26 cellular contexts compared by ENCODE assay signal in genomic region chr13:66415444-66415843, GRCh38.
DNase-seq lines count a peak whose midpoint lies in the region; ATAC-seq, FAIRE-seq and TF ChIP-seq lines count a peak whose summit lies in the region.
"Had no signal": no experiment of that assay in that cellular context is flagged by ENCODE, and none has a peak within 500 bp of the region (broad histone marks: within the 10 kb centered on the region; RNA-seq: fewer than 3 reads in every experiment).

No MANE protein-coding gene starts in this region.

- peak; percentile 47 for FAIRE-seq in A204.1 (lab: Jason Lieb, UNC)
- FAIRE-seq: A549, GM12892, GM19239, HepG2 had no signal

- no peak for ATAC-seq in activated CD8-positive, alpha-beta T cell treated with anti-CD3 and anti-CD28 coated beads, Interleukin-2, amount 10 ng/mL, durations not matched to agents 7 days and 5 days
- no peak for ATAC-seq in GM21390 (IDR thresholded peaks at IDR 0.05; ENCODE audit: unreplicated experiment)
- ATAC-seq: A549, HCT116, HepG2 had no signal

- no peaks in the 10 kb centered on the region for H3K36me3 ChIP-seq in adipocyte (ENCODE audit: control insufficient read depth, insufficient read depth, low read length, severe bottlenecking)
- H3K36me3 ChIP-seq in adrenal gland (replicated peaks in 1 of 2) = no peaks in the 10 kb centered on the region
- H3K36me3 ChIP-seq: SJSA1 had no signal

- H3K27me3 Mint-ChIP-seq in nephron (ENCODE audit: low read depth) = peaks cover 3% of the 10 kb centered on the region
- H3K27me3 Mint-ChIP-seq in activated CD8-positive, alpha-beta T cell treated with anti-CD3 and anti-CD28 coated beads, Interleukin-2, amount 10 ng/mL, durations not matched to agents 7 days and 5 days (ENCODE audit: low read depth) = no peaks in the 10 kb centered on the region
- H3K27me3 Mint-ChIP-seq: CD4-positive, alpha-beta memory T cell had no signal

- POLR2A ChIA-PET in activated CD8-positive, alpha-beta T cell treated with anti-CD3 and anti-CD28 coated beads, Interleukin-2, amount 10 ng/mL, durations not matched to agents 7 days and 5 days (lab: Charles Lee) = no interaction called here

- H3K4me3 Mint-ChIP-seq in nephron = no peak overlapping the region
- no peak overlapping the region for H3K4me3 Mint-ChIP-seq in activated CD8-positive, alpha-beta T cell treated with anti-CD3 and anti-CD28 coated beads, Interleukin-2, amount 10 ng/mL, durations not matched to agents 7 days and 5 days
- H3K4me3 Mint-ChIP-seq: CD4-positive, alpha-beta memory T cell had no signal

- H3K27me3 ChIP-seq in adipocyte (replicated peaks; ENCODE audit: control insufficient read depth, insufficient read depth, low read length) (no peaks in the 10 kb centered on the region), adrenal gland (no peaks in the 10 kb centered on the region)
- H3K27me3 ChIP-seq: SJSA1 had no signal

- TF ChIP-seq CTCF in nephron (IDR thresholded peaks at IDR 0.05; ENCODE audit: unreplicated experiment in 3 of 3) (no peak), adrenal gland (IDR thresholded peaks at IDR 0.05) (no peak)

- H3K4me3 ChIP-seq in adipocyte (ENCODE audit: low read length) = no peak overlapping the region
- no peak overlapping the region for H3K4me3 ChIP-seq in adrenal gland
- H3K4me3 ChIP-seq: A549, PC-9, SJSA1 had no signal

- H3K4me1 ChIP-seq in adipocyte (ENCODE audit: control insufficient read depth, insufficient read depth, low read length) = peaks cover 2% of the 10 kb centered on the region
- H3K4me1 ChIP-seq in adrenal gland (replicated peaks in 1 of 2) = no peaks in the 10 kb centered on the region
- H3K4me1 ChIP-seq: SJSA1 had no signal

- peaks cover 20% of the 10 kb centered on the region for H3K36me3 Mint-ChIP-seq in nephron (ENCODE audit: low read depth)
- no peaks in the 10 kb centered on the region for H3K36me3 Mint-ChIP-seq in activated CD8-positive, alpha-beta T cell treated with anti-CD3 and anti-CD28 coated beads, Interleukin-2, amount 10 ng/mL, durations not matched to agents 7 days and 5 days (ENCODE audit: low read depth)
- H3K36me3 Mint-ChIP-seq: CD4-positive, alpha-beta memory T cell had no signal

- peaks cover 20% of the 10 kb centered on the region for H3K9me3 Mint-ChIP-seq in nephron
- peaks cover 3% of the 10 kb centered on the region for H3K9me3 Mint-ChIP-seq in activated CD8-positive, alpha-beta T cell treated with anti-CD3 and anti-CD28 coated beads, Interleukin-2, amount 10 ng/mL, durations not matched to agents 7 days and 5 days (ENCODE audit: insufficient read depth)

- H3K9me3 ChIP-seq in adipocyte (ENCODE audit: control insufficient read depth, low read length) = no peaks in the 10 kb centered on the region
- H3K9me3 ChIP-seq in adrenal gland (replicated peaks in 1 of 3) = no peaks in the 10 kb centered on the region
- H3K9me3 ChIP-seq: SJSA1 had no signal

- H3K27ac ChIP-seq in adrenal gland = no peak overlapping the region
- H3K27ac ChIP-seq: A549, PC-9, SJSA1 had no signal

- WGBS in adrenal gland, 4 donors = 61 to 68% (median 61%) methylated on average over 2 of the region's 2 CpGs

- CTCF ChIA-PET in activated CD8-positive, alpha-beta T cell treated with anti-CD3 and anti-CD28 coated beads, Interleukin-2, amount 10 ng/mL, durations not matched to agents 7 days and 5 days (lab: Charles Lee) = no interaction called here

- peaks cover 46% of the 10 kb centered on the region for H3K4me1 Mint-ChIP-seq in nephron
- no peaks in the 10 kb centered on the region for H3K4me1 Mint-ChIP-seq in activated CD8-positive, alpha-beta T cell treated with anti-CD3 and anti-CD28 coated beads, Interleukin-2, amount 10 ng/mL, durations not matched to agents 7 days and 5 days (ENCODE audit: low read depth)
- H3K4me1 Mint-ChIP-seq: CD4-positive, alpha-beta memory T cell had no signal

- no peak overlapping the region for H3K9ac ChIP-seq in adipocyte (ENCODE audit: low read length)

- no peak for TF ChIP-seq POLR2A in adrenal gland (IDR thresholded peaks at IDR 0.05)

- DNase-seq in DMS 273 treated with DMSO at 0.1 percent for 48 hours (lab: John Stamatoyannopoulos, UW) = peak; percentile 15
- DNase-seq in adipocyte (ENCODE audit: low read depth) = peak; percentile 19
- DNase-seq in activated CD8-positive, alpha-beta T cell treated with anti-CD3 and anti-CD28 coated beads, Interleukin-2, amount 10 ng/mL, durations not matched to agents 7 days and 5 days = no peak
- DNase-seq in NCI-H1048 (lab: John Stamatoyannopoulos, UW) = no peak
- DNase-seq in adrenal gland = no peak
- DNase-seq: C1 segment of cervical spinal cord; CD4-positive, alpha-beta memory T cell; COR-L47; DND-41; Kasumi-1; MV-4-11; NCI-H2029; NCI-H82; NK-92 treated with Interleukin-12 subunit alpha and Interleukin-12 subunit beta, amount 100 ng/mL, for 24 hours; PC-9; Right ventricle myocardium superior; RPMI8226 had no signal

- peak overlapping the region; percentile 75 to 97 (median 90) for H3K27ac Mint-ChIP-seq in nephron
- H3K27ac Mint-ChIP-seq in activated CD8-positive, alpha-beta T cell treated with anti-CD3 and anti-CD28 coated beads, Interleukin-2, amount 10 ng/mL, durations not matched to agents 7 days and 5 days = no peak overlapping the region
- H3K27ac Mint-ChIP-seq: CD4-positive, alpha-beta memory T cell had no signal

- intact Hi-C loops in adrenal gland (cut with DNase I) = no loop called here

Comparison
In these comparisons a context has a peak if more than half of its experiments do, and no peak if none do; other contexts are left out.
1. DNase-seq: peak in DMS 273 treated with DMSO at 0.1 percent for 48 hours (single experiment) and adipocyte (single experiment); none in activated CD8-positive, alpha-beta T cell treated with anti-CD3 and anti-CD28 coated beads, Interleukin-2, amount 10 ng/mL, durations not matched to agents 7 days and 5 days (single experiment), NCI-H1048 (single experiment) and adrenal gland (0 of 7).